ENCODE assay signal across 8 cellular contexts in the genomic region with DNA sequence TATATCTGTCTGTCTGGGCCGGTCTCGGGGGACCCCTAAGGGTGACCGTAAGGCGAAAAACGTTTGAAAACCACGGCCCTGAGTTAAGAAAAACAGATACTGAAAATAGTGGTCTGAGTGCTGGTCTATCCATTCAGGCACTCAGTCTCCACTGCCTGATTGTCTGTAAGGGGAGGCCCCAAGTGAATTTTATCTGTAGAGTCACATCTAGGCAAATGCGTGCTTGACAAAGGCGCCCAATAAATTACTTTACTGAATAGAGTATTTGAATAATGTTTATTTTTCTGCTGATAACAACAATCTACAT. TPM values are rescaled to one million over a fixed set of nuclear protein-coding genes. Genes with fewer than 3 reads are reported as not detected.
DNase-seq lines count a peak whose midpoint lies in the region; ATAC-seq and TF ChIP-seq lines count a peak whose summit lies in the region.

No MANE protein-coding gene starts in this region.

- CTCF ChIA-PET in AG04450 (lab: Charles Lee): no interaction called here

- 0 to 21% (median 1%) methylated on average over 8 of the region's 8 CpGs for WGBS in adipose tissue, 3 donors

- ATAC-seq in HG02678 (IDR thresholded peaks at IDR 0.05; ENCODE audit: unreplicated experiment): peak; percentile 28
- peak; percentile 34 for ATAC-seq in left lung

- H3K9me3 ChIP-seq in AG04450 (ENCODE audit: control insufficient read depth, insufficient read depth, low read length) (no peaks in the 10 kb centered on the region), left lung (no peaks in the 10 kb centered on the region)

- H3K36me3 ChIP-seq in left lung: peaks cover 0 to 17% of the 10 kb centered on the region in 2 donors

- H3K4me3 ChIP-seq in AG04450 (ENCODE audit: low read depth, low read length) (peak overlapping the region; percentile 77), left lung (peak overlapping the region; percentile 31 to 56)

- peaks cover 3 to 18% of the 10 kb centered on the region in 2 donors for H3K4me1 ChIP-seq in left lung

- H3K27me3 ChIP-seq in AG04450 (ENCODE audit: control insufficient read depth, insufficient read depth, low read length): no peaks in the 10 kb centered on the region
- H3K27me3 ChIP-seq in left lung: no peaks in the 10 kb centered on the region

- peaks cover 27% of the 10 kb centered on the region for H3K36me3 Mint-ChIP-seq in type B pancreatic cell

- no peaks in the 10 kb centered on the region for H3K9me3 Mint-ChIP-seq in type B pancreatic cell

- H3K27ac ChIP-seq in AG04450 (ENCODE audit: low read depth, low read length) (peak overlapping the region; percentile 97), adipose tissue (ENCODE audit: low read depth, low read length) (peak overlapping the region; percentile 90), left lung (peak overlapping the region; percentile 93 to 95)

- DNase-seq in AG04450 (ENCODE audit: low read depth, low spot score) (no peak), left lung (no peak), type B pancreatic cell (ENCODE audit: extremely low spot score, unreplicated experiment) (no peak), activated gamma-delta T cell (lab: John Stamatoyannopoulos, UW) (no peak), RKO (ENCODE audit: low spot score) (no peak), NCI-H1417 treated with DMSO at 0.1 percent for 48 hours (lab: John Stamatoyannopoulos, UW) (no peak)

- TF ChIP-seq CTCF in AG04450 (IDR thresholded peaks at IDR 0.05; ENCODE audit: low read depth, low read length) (no peak), left lung (IDR thresholded peaks at IDR 0.05) (no peak), type B pancreatic cell (conservative IDR thresholded peaks at IDR 0.05) (peak; percentile 9)

- peaks cover 7% of the 10 kb centered on the region for H3K4me1 Mint-ChIP-seq in type B pancreatic cell (ENCODE audit: unreplicated experiment)

- H3K4me3 Mint-ChIP-seq in type B pancreatic cell: peak overlapping the region; percentile 95

- intact Hi-C loops in left lung (cut with DNase I): no loop called here

- H3K27me3 Mint-ChIP-seq in type B pancreatic cell: peaks cover 3% of the 10 kb centered on the region

- H3K27ac Mint-ChIP-seq in type B pancreatic cell: peak overlapping the region; percentile 99

- POLR2A ChIA-PET in AG04450 (lab: Yijun Ruan, JAX): no interaction called here

RNA-seq across cellular contexts. Expression of gene HNRNPH2, which starts 0.5 kb away (rescaled TPM):
- 58.6 and 64.8 TPM in 2 replicates for polyA plus RNA-seq in AG04450 (2011; rRNA removed)
- 26.7 and 36.0 TPM in 2 replicates for polyA minus RNA-seq in AG04450 (2011; rRNA and poly(A)+ RNA removed)
- 10 to 100 TPM; 27.1 to 60.3 (median 56.6) TPM for polyA plus RNA-seq in adipose tissue
- 10 to 100 TPM; 66.2 to 71.5 TPM for total RNA-seq in left lung
- 68.3 and 76.0 TPM in 2 replicates for total RNA-seq in type B pancreatic cell (ENCODE audit: low replicate concordance)

RNA-seq across cellular contexts. Expression of gene GLA, which starts 0.8 kb away (rescaled TPM):
- polyA plus RNA-seq in AG04450 (2011; rRNA removed) (30.0 and 33.8 TPM in 2 replicates), adipose tissue (10 to 100 TPM; 11.4 to 29.5 (median 15.0) TPM)
- polyA minus RNA-seq in AG04450 (2011; rRNA and poly(A)+ RNA removed): 11.4 and 11.7 TPM in 2 replicates
- total RNA-seq in left lung (10 to 100 TPM; 30.1 to 57.7 TPM), type B pancreatic cell (ENCODE audit: low replicate concordance) (39.5 and 44.8 TPM in 2 replicates)

RNA-seq across cellular contexts. Expression of gene RPL36A, which starts 17.7 kb away (rescaled TPM):
- polyA plus RNA-seq in AG04450 (2011; rRNA removed) (2,019 and 2,123 TPM in 2 replicates), adipose tissue (1,000 to 10,000 TPM; 1,715 to 3,463 (median 2,254) TPM)
- 67.7 and 86.6 TPM in 2 replicates for polyA minus RNA-seq in AG04450 (2011; rRNA and poly(A)+ RNA removed)
- total RNA-seq in left lung (100 to 1,000 TPM; 127 to 169 TPM), type B pancreatic cell (ENCODE audit: low replicate concordance) (329 and 338 TPM in 2 replicates)

RNA-seq across cellular contexts. Expression of gene BTK, which starts 22.5 kb away (rescaled TPM):
- not detected in 2 replicates for polyA plus RNA-seq in AG04450 (2011; rRNA removed)
- polyA minus RNA-seq in AG04450 (2011; rRNA and poly(A)+ RNA removed): not detected in 2 replicates
- 1 to 10 TPM; 1.1 to 4.5 (median 3.0) TPM for polyA plus RNA-seq in adipose tissue
- 10 to 100 TPM; 17.9 to 26.6 TPM for total RNA-seq in left lung
- total RNA-seq in type B pancreatic cell (ENCODE audit: low replicate concordance): 0.34 and 0.38 TPM in 2 replicates

RNA-seq across cellular contexts. Expression of gene TIMM8A, which starts 59.9 kb away (rescaled TPM):
- polyA plus RNA-seq in AG04450 (2011; rRNA removed) (6.3 and 8.1 TPM in 2 replicates), adipose tissue (10 to 100 TPM in 1 of 3 donors, 1 to 10 TPM in 2; 4.2 to 11.3 (median 7.4) TPM)
- polyA minus RNA-seq in AG04450 (2011; rRNA and poly(A)+ RNA removed): 4.3 and 5.5 TPM in 2 replicates
- total RNA-seq in left lung (10 to 100 TPM; 10.2 to 15.5 TPM), type B pancreatic cell (ENCODE audit: low replicate concordance) (22.1 and 22.4 TPM in 2 replicates)
